ENCODE assay signal across 1 cellular context in genomic region chr7:29375641-29376562, GRCh38.
TF ChIP-seq lines count a peak whose summit lies in the region.

No MANE protein-coding gene starts in this region.

TF ChIP-seq in HepG2, 621 proteins besides CTCF, POLR2A, EP300 and RAD21 (continued from another document and continues in another):
- TF ChIP-seq HNF1A (IDR thresholded peaks at IDR 0.05; ENCODE audit: low read depth), result peak; percentile 77
- no peak for TF ChIP-seq HNF1A (CRISPR knock-in tag; IDR thresholded peaks at IDR 0.05; ENCODE audit: borderline replicate concordance)
- TF ChIP-seq ARNTL (CRISPR knock-in tag; IDR thresholded peaks at IDR 0.05), result no peak
- TF ChIP-seq ZNF619 (CRISPR knock-in tag; IDR thresholded peaks at IDR 0.05), result no peak
- TF ChIP-seq CREBL2 (CRISPR knock-in tag; IDR thresholded peaks at IDR 0.05; ENCODE audit: borderline replicate concordance), result no peak
- TF ChIP-seq ZNF276 (CRISPR knock-in tag; IDR thresholded peaks at IDR 0.05; ENCODE audit: low read depth), result no peak
- 0 out of 2 replicates have a peak, but pooled peaks have one; percentile 35 for TF ChIP-seq ZNF691 (CRISPR knock-in tag; IDR thresholded peaks at IDR 0.05; ENCODE audit: borderline replicate concordance, low read depth)
- TF ChIP-seq MYPOP (CRISPR knock-in tag; IDR thresholded peaks at IDR 0.05), result no peak
- TF ChIP-seq ZNF512 (CRISPR knock-in tag; IDR thresholded peaks at IDR 0.05), result no peak
- no peak for TF ChIP-seq PBX3 (CRISPR knock-in tag; IDR thresholded peaks at IDR 0.05; ENCODE audit: borderline replicate concordance)
- TF ChIP-seq HHEX (CRISPR knock-in tag; IDR thresholded peaks at IDR 0.05), result no peak
- TF ChIP-seq POGK (CRISPR knock-in tag; conservative IDR thresholded peaks at IDR 0.05), result 0 out of 2 replicates have a peak, but pooled peaks have one; percentile 61
- TF ChIP-seq PATZ1 (CRISPR knock-in tag; IDR thresholded peaks at IDR 0.05), result no peak
- no peak for TF ChIP-seq ZNF7 (CRISPR knock-in tag; IDR thresholded peaks at IDR 0.05)
- TF ChIP-seq ZNF780A (CRISPR knock-in tag; IDR thresholded peaks at IDR 0.05), result no peak
- TF ChIP-seq ZNF17 (CRISPR knock-in tag; IDR thresholded peaks at IDR 0.05), result no peak
- peak; percentile 54; the same call in 1 of the 2 replicates for TF ChIP-seq RXRB (CRISPR knock-in tag; IDR thresholded peaks at IDR 0.05; ENCODE audit: borderline replicate concordance)
- TF ChIP-seq FOXK2 (IDR thresholded peaks at IDR 0.05), result no peak
- TF ChIP-seq MXD4 (CRISPR knock-in tag; IDR thresholded peaks at IDR 0.05), result 0 out of 2 replicates have a peak, but pooled peaks have one; percentile 28
- TF ChIP-seq ZSCAN5A (CRISPR knock-in tag; IDR thresholded peaks at IDR 0.05; ENCODE audit: borderline replicate concordance), result no peak
- no peak for TF ChIP-seq ZNF607 (CRISPR knock-in tag; IDR thresholded peaks at IDR 0.05; ENCODE audit: borderline replicate concordance)
- no peak for TF ChIP-seq NFE2L2 (IDR thresholded peaks at IDR 0.05; ENCODE audit: low read length)
- no peak for TF ChIP-seq MYC (CRISPR knock-in tag; IDR thresholded peaks at IDR 0.05; ENCODE audit: borderline replicate concordance)
- TF ChIP-seq ZNF549 (CRISPR knock-in tag; IDR thresholded peaks at IDR 0.05), result no peak
- no peak for TF ChIP-seq ZNF430 (CRISPR knock-in tag; IDR thresholded peaks at IDR 0.05)
- peak; percentile 57; the same call in 1 of the 2 replicates for TF ChIP-seq KAT8 (CRISPR knock-in tag; IDR thresholded peaks at IDR 0.05)
- peak; percentile 38; the same call in 1 of the 2 replicates for TF ChIP-seq ARID5B (CRISPR knock-in tag; IDR thresholded peaks at IDR 0.05)
- no peak for TF ChIP-seq FOXK1 (CRISPR knock-in tag; IDR thresholded peaks at IDR 0.05; ENCODE audit: borderline replicate concordance, low read depth)
- TF ChIP-seq ZNF367 (CRISPR knock-in tag; IDR thresholded peaks at IDR 0.05; ENCODE audit: borderline replicate concordance), result no peak
- no peak for TF ChIP-seq SKIL (CRISPR knock-in tag; IDR thresholded peaks at IDR 0.05; ENCODE audit: borderline replicate concordance)
- TF ChIP-seq RFX1 (IDR thresholded peaks at IDR 0.05), result no peak
